In genomic region chr16:88430185-88430523, GRCh38 we compare ENCODE assay signal across 8 cellular contexts. TPM values are rescaled to one million over a fixed set of nuclear protein-coding genes. Genes with fewer than 3 reads are reported as not detected.
DNase-seq lines count a peak whose midpoint lies in the region; ATAC-seq, FAIRE-seq and TF ChIP-seq lines count a peak whose summit lies in the region.

No MANE protein-coding gene starts in this region.

- H3K4me1 Mint-ChIP-seq in astrocyte (ENCODE audit: low read depth, unreplicated experiment): no peaks in the 10 kb centered on the region

- H3K79me1 ChIP-seq in mesenchymal stem cell (replicated peaks; ENCODE audit: low read length, poor library complexity, severe bottlenecking): no peaks in the 10 kb centered on the region

- no peak overlapping the region for H3K14ac ChIP-seq in mesenchymal stem cell (ENCODE audit: low read length in 2 of 2)

- H3K27me3 ChIP-seq in astrocyte (ENCODE audit: insufficient read depth, low read length) (no peaks in the 10 kb centered on the region), mesenchymal stem cell (ENCODE audit: control insufficient read depth in 1 of 2, insufficient read depth in 1 of 2, low read length in 2 of 2) (peaks cover 0 to 4% of the 10 kb centered on the region in 2 experiments), vagina (no peaks in the 10 kb centered on the region), HAP-1 (ENCODE audit: low read depth) (peaks cover 54% of the 10 kb centered on the region)

- H3K9me3 Mint-ChIP-seq in astrocyte (ENCODE audit: unreplicated experiment): no peaks in the 10 kb centered on the region

- H3K9me3 ChIP-seq in astrocyte (ENCODE audit: insufficient read depth, low read depth, low read length): no peaks in the 10 kb centered on the region
- no peaks in the 10 kb centered on the region for H3K9me3 ChIP-seq in mesenchymal stem cell (ENCODE audit: control insufficient read depth, low read length)
- H3K9me3 ChIP-seq in vagina: no peaks in the 10 kb centered on the region
- no peaks in the 10 kb centered on the region for H3K9me3 ChIP-seq in HAP-1

- 65% methylated on average over 36 of the region's 36 CpGs for WGBS in mesenchymal stem cell

- H4K8ac ChIP-seq in mesenchymal stem cell (ENCODE audit: low read length): peak overlapping the region; percentile 5

- H2BK15ac ChIP-seq in mesenchymal stem cell (ENCODE audit: low read depth, poor library complexity, severe bottlenecking): no peak overlapping the region

- H4K20me1 ChIP-seq in astrocyte (ENCODE audit: insufficient read depth, low read length): peaks cover 5% of the 10 kb centered on the region

- peak overlapping the region; percentile 72 for H3K4me2 ChIP-seq in astrocyte (ENCODE audit: low read length)
- no peak overlapping the region for H3K4me2 ChIP-seq in mesenchymal stem cell (ENCODE audit: low read length, poor library complexity, severe bottlenecking)

- H4K91ac ChIP-seq in mesenchymal stem cell (ENCODE audit: low read length): no peak overlapping the region

- peaks cover 10% of the 10 kb centered on the region for H3K4me1 ChIP-seq in astrocyte (ENCODE audit: insufficient read depth, low read length)
- H3K4me1 ChIP-seq in mesenchymal stem cell (ENCODE audit: control insufficient read depth, insufficient read depth, low read depth, low read length): peaks cover 3% of the 10 kb centered on the region
- H3K4me1 ChIP-seq in vagina: peaks cover 32% of the 10 kb centered on the region
- no peaks in the 10 kb centered on the region for H3K4me1 ChIP-seq in HAP-1

- H2AK5ac ChIP-seq in mesenchymal stem cell (ENCODE audit: low read length, severe bottlenecking): no peak overlapping the region

- DNase-seq in stimulated activated CD4-positive, alpha-beta T cell treated with anti-CD3 and anti-CD28 coated beads, Interleukin-1b, Interleukin-23, amount 100 ng/mL, for 48 hours: peak; percentile 23
- DNase-seq in stimulated activated CD4-positive, alpha-beta T cell treated with anti-CD3 and anti-CD28 coated beads, Interleukin-4, amount 100 ng/mL, for 24 hours: no peak
- DNase-seq in astrocyte (ENCODE audit: low read depth) (no peak), mesenchymal stem cell (no peak), vagina (ENCODE audit: extremely low spot score in 2 of 2) (no peak), HAP-1 (ENCODE audit: low spot score in 2 of 2) (no peak), T-helper 1 cell (no peak)

- no peak for FAIRE-seq in astrocyte (lab: Jason Lieb, UNC)

- no peak overlapping the region for H3K4ac ChIP-seq in mesenchymal stem cell (ENCODE audit: low read depth in 1 of 2, low read length in 2 of 2)

- no peak for TF ChIP-seq CTCF in astrocyte (IDR thresholded peaks at IDR 0.05; ENCODE audit: insufficient read depth, low read depth, low read length)
- no peak for TF ChIP-seq CTCF in vagina (IDR thresholded peaks at IDR 0.05)

- H3K9ac ChIP-seq in astrocyte (ENCODE audit: low read length) (peak overlapping the region; percentile 55), mesenchymal stem cell (ENCODE audit: low read length) (peak overlapping the region; percentile 75)

- H3K4me3 ChIP-seq in astrocyte (ENCODE audit: insufficient read depth, low read depth, low read length): no peak overlapping the region
- no peak overlapping the region for H3K4me3 ChIP-seq in mesenchymal stem cell (ENCODE audit: insufficient read depth in 1 of 2, low read depth in 1 of 2, low read length in 2 of 2)
- peak overlapping the region; percentile 37 to 39 for H3K4me3 ChIP-seq in vagina
- H3K4me3 ChIP-seq in HAP-1: no peak overlapping the region

- no peak overlapping the region for H3K18ac ChIP-seq in mesenchymal stem cell (ENCODE audit: low read depth in 1 of 2, low read length in 2 of 2)

- no peak overlapping the region for H2BK12ac ChIP-seq in mesenchymal stem cell (ENCODE audit: low read length in 2 of 2)

- no peaks in the 10 kb centered on the region for H3K79me2 ChIP-seq in astrocyte (ENCODE audit: insufficient read depth, low read length)

- no peak for TF ChIP-seq POLR2A in vagina (IDR thresholded peaks at IDR 0.05)

- ATAC-seq in GM19351 (IDR thresholded peaks at IDR 0.05; ENCODE audit: unreplicated experiment): no peak

- intact Hi-C loops in vagina (cut with DNase I): loop anchor here (5.0 kb wide), 1 partner anchor 233 kb away; no protein-coding TSS in a partner anchor

- H2BK5ac ChIP-seq in mesenchymal stem cell (ENCODE audit: low read depth, low read length, poor library complexity, severe bottlenecking): no peak overlapping the region

- H2BK120ac ChIP-seq in mesenchymal stem cell (ENCODE audit: low read depth, low read length): no peak overlapping the region

- no peak overlapping the region for H3K4me3 Mint-ChIP-seq in astrocyte (ENCODE audit: unreplicated experiment)

- H3K36me3 ChIP-seq in astrocyte (ENCODE audit: insufficient read depth, low read length) (no peaks in the 10 kb centered on the region), mesenchymal stem cell (ENCODE audit: control insufficient read depth in 1 of 2, insufficient read depth in 2 of 2, low read depth in 1 of 2, low read length in 2 of 2) (peaks cover 0 to 16% of the 10 kb centered on the region in 2 experiments), vagina (no peaks in the 10 kb centered on the region), HAP-1 (replicated peaks) (no peaks in the 10 kb centered on the region)

- in situ Hi-C loops in HAP-1 (cut with MboI; ENCODE audit: low sequenced_read_pairs): loop anchor here (10.0 kb wide), 1 partner anchor 145 kb away; no protein-coding TSS in a partner anchor

- H3K27ac ChIP-seq in astrocyte (ENCODE audit: low read depth, low read length) (no peak overlapping the region), mesenchymal stem cell (ENCODE audit: low read length, poor library complexity, severe bottlenecking) (no peak overlapping the region), vagina (peak overlapping the region; percentile 72)

- H2AFZ ChIP-seq in astrocyte (ENCODE audit: low read depth, low read length): no peak overlapping the region
- no peak overlapping the region for H2AFZ ChIP-seq in mesenchymal stem cell (ENCODE audit: low read depth, low read length)

- peaks cover 2% of the 10 kb centered on the region for H3K36me3 Mint-ChIP-seq in astrocyte (ENCODE audit: low read depth, unreplicated experiment)

- no peak overlapping the region for H3K23ac ChIP-seq in mesenchymal stem cell (ENCODE audit: low read length in 2 of 2)

- no peak overlapping the region for H3K27ac Mint-ChIP-seq in astrocyte (ENCODE audit: unreplicated experiment)

- peaks cover 4% of the 10 kb centered on the region for H3K27me3 Mint-ChIP-seq in astrocyte (ENCODE audit: low read depth, unreplicated experiment)

RNA-seq across cellular contexts. Expression of gene ZFPM1, which starts 22.9 kb away (rescaled TPM):
- total RNA-seq in astrocyte: 8.0 and 8.6 TPM in 2 replicates
- 3.4 TPM for polyA plus RNA-seq in mesenchymal stem cell (2013, experiment 1 of 2)
- 3.4 TPM for polyA plus RNA-seq in mesenchymal stem cell (2013, experiment 2 of 2)
- total RNA-seq in vagina: 1.7 TPM

RNA-seq across cellular contexts. Expression of gene ZNF469, which starts 47.4 kb away (rescaled TPM):
- total RNA-seq in astrocyte (17.7 and 29.4 TPM in 2 replicates), vagina (2.2 TPM)
- 11.1 TPM for polyA plus RNA-seq in mesenchymal stem cell (2013, experiment 1 of 2)
- 10.4 TPM for polyA plus RNA-seq in mesenchymal stem cell (2013, experiment 2 of 2)

Comparison
In these comparisons a context has a peak if more than half of its experiments do, and no peak if none do; other contexts are left out.
1. H3K4me3 ChIP-seq: peak in vagina (2 of 2); none in astrocyte (single experiment), mesenchymal stem cell (0 of 2) and HAP-1 (single experiment).